8 cellular contexts compared by ENCODE assay signal in genomic region chr1:58155418-58156123, GRCh38.
DNase-seq lines count a peak whose midpoint lies in the region; TF ChIP-seq lines count a peak whose summit lies in the region.

No MANE protein-coding gene starts in this region.

- CTCF ChIA-PET in activated naive CD4-positive, alpha-beta T cell treated with anti-CD3 and anti-CD28 coated beads, Interleukin-2, amount 10 ng/mL, durations not matched to agents 7 days and 5 days (lab: Charles Lee): interaction anchor here (1.0 kb wide), 1 partner anchor 12 kb away, joined by 4 read pairs; no protein-coding TSS in a partner anchor

- H3K9me3 Mint-ChIP-seq in activated naive CD4-positive, alpha-beta T cell treated with anti-CD3 and anti-CD28 coated beads, Interleukin-2, amount 10 ng/mL, durations not matched to agents 7 days and 5 days: no peaks in the 10 kb centered on the region
- H3K9me3 Mint-ChIP-seq in activated T-cell treated with anti-CD3 and anti-CD28 coated beads, Interleukin-2, amount 50 U/mL, for 24 hours: no peaks in the 10 kb centered on the region

- H3K4me1 Mint-ChIP-seq in activated naive CD4-positive, alpha-beta T cell treated with anti-CD3 and anti-CD28 coated beads, Interleukin-2, amount 10 ng/mL, durations not matched to agents 7 days and 5 days: no peaks in the 10 kb centered on the region
- no peaks in the 10 kb centered on the region for H3K4me1 Mint-ChIP-seq in activated T-cell treated with anti-CD3 and anti-CD28 coated beads, Interleukin-2, amount 50 U/mL, for 24 hours (ENCODE audit: low read depth)

- no peaks in the 10 kb centered on the region for H4K20me1 ChIP-seq in KMS-11 (ENCODE audit: insufficient read depth)
- no peaks in the 10 kb centered on the region for H4K20me1 ChIP-seq in osteoblast (ENCODE audit: insufficient read depth, low read length)

- H3K9ac ChIP-seq in KMS-11: no peak overlapping the region

- H3K36me3 ChIP-seq in KMS-11 (ENCODE audit: insufficient read depth) (no peaks in the 10 kb centered on the region), osteoblast (ENCODE audit: insufficient read depth, low read length) (no peaks in the 10 kb centered on the region)

- H3K79me2 ChIP-seq in KMS-11 (ENCODE audit: insufficient read depth, low read depth): no peaks in the 10 kb centered on the region
- no peaks in the 10 kb centered on the region for H3K79me2 ChIP-seq in osteoblast (ENCODE audit: insufficient read depth, low read length)

- H3K27ac ChIP-seq in KMS-11: no peak overlapping the region
- no peak overlapping the region for H3K27ac ChIP-seq in osteoblast (ENCODE audit: low read depth, low read length)

- no peaks in the 10 kb centered on the region for H3K27me3 Mint-ChIP-seq in activated naive CD4-positive, alpha-beta T cell treated with anti-CD3 and anti-CD28 coated beads, Interleukin-2, amount 10 ng/mL, durations not matched to agents 7 days and 5 days
- no peaks in the 10 kb centered on the region for H3K27me3 Mint-ChIP-seq in activated T-cell treated with anti-CD3 and anti-CD28 coated beads, Interleukin-2, amount 50 U/mL, for 24 hours

- H3K4me1 ChIP-seq in KMS-11 (ENCODE audit: low read depth, poor library complexity, severe bottlenecking) (no peaks in the 10 kb centered on the region), osteoblast (ENCODE audit: insufficient read depth, low read length) (no peaks in the 10 kb centered on the region)

- no peak overlapping the region for H3K4me2 ChIP-seq in KMS-11
- no peak overlapping the region for H3K4me2 ChIP-seq in osteoblast (ENCODE audit: insufficient read depth, low read length)

- no peaks in the 10 kb centered on the region for H3K36me3 Mint-ChIP-seq in activated naive CD4-positive, alpha-beta T cell treated with anti-CD3 and anti-CD28 coated beads, Interleukin-2, amount 10 ng/mL, durations not matched to agents 7 days and 5 days
- H3K36me3 Mint-ChIP-seq in activated T-cell treated with anti-CD3 and anti-CD28 coated beads, Interleukin-2, amount 50 U/mL, for 24 hours (ENCODE audit: low read depth): no peaks in the 10 kb centered on the region

- no peak overlapping the region for H3K27ac Mint-ChIP-seq in activated naive CD4-positive, alpha-beta T cell treated with anti-CD3 and anti-CD28 coated beads, Interleukin-2, amount 10 ng/mL, durations not matched to agents 7 days and 5 days
- no peak overlapping the region for H3K27ac Mint-ChIP-seq in activated T-cell treated with anti-CD3 and anti-CD28 coated beads, Interleukin-2, amount 50 U/mL, for 24 hours

- no peak overlapping the region for H3K4me3 ChIP-seq in KMS-11 (IDR thresholded peaks at IDR 0.05; ENCODE audit: insufficient read depth, low read depth, low read length)
- H3K4me3 ChIP-seq in cardiac fibroblast (replicated peaks in 1 of 2; ENCODE audit: low read depth in 2 of 2, low read length in 2 of 2): no peak overlapping the region
- H3K4me3 ChIP-seq in osteoblast (ENCODE audit: insufficient read depth, low read length): no peak overlapping the region

- DNase-seq in SIG-M5 treated with dmso at 0.1 percent for 504 hours (lab: John Stamatoyannopoulos, UW; ENCODE audit: unreplicated experiment) (peak; percentile 18), SIG-M5 (lab: John Stamatoyannopoulos, UW) (no peak), cardiac fibroblast (ENCODE audit: low read depth in 2 of 2) (peak; percentile 1 to 2), osteoblast (ENCODE audit: insufficient read length, low spot score, missing footprints) (no peak)
- DNase-seq in activated naive CD4-positive, alpha-beta T cell treated with anti-CD3 and anti-CD28 coated beads, Interleukin-2, amount 10 ng/mL, durations not matched to agents 7 days and 5 days: no peak
- DNase-seq in stimulated activated CD4-positive, alpha-beta T cell treated with anti-CD3 and anti-CD28 coated beads, Interleukin-15, amount 100 ng/mL, for 24 hours: no peak
- no peak for DNase-seq in activated T-cell treated with anti-CD3 and anti-CD28 coated beads, Interleukin-2, amount 50 U/mL, for 24 hours

- H3K27me3 ChIP-seq in KMS-11 (ENCODE audit: insufficient read depth, low read depth) (no peaks in the 10 kb centered on the region), osteoblast (ENCODE audit: insufficient read depth, low read length) (no peaks in the 10 kb centered on the region)

- TF ChIP-seq CTCF in KMS-11 (conservative IDR thresholded peaks at IDR 0.05; ENCODE audit: low read depth, low read length): 0 out of 2 replicates have a peak, but pooled peaks have one; percentile 19
- no peak for TF ChIP-seq CTCF in cardiac fibroblast (IDR thresholded peaks at IDR 0.05; ENCODE audit: low read depth, low read length)
- TF ChIP-seq CTCF in osteoblast (IDR thresholded peaks at IDR 0.05; ENCODE audit: extremely low read depth, low read depth, low read length): peak; percentile 17

- no peak overlapping the region for H2AFZ ChIP-seq in KMS-11 (ENCODE audit: low read depth)
- H2AFZ ChIP-seq in osteoblast (ENCODE audit: low read length): no peak overlapping the region

- no peak overlapping the region for H3K4me3 Mint-ChIP-seq in activated naive CD4-positive, alpha-beta T cell treated with anti-CD3 and anti-CD28 coated beads, Interleukin-2, amount 10 ng/mL, durations not matched to agents 7 days and 5 days
- no peak overlapping the region for H3K4me3 Mint-ChIP-seq in activated T-cell treated with anti-CD3 and anti-CD28 coated beads, Interleukin-2, amount 50 U/mL, for 24 hours

- no peaks in the 10 kb centered on the region for H3K9me3 ChIP-seq in osteoblast (ENCODE audit: low read depth, low read length)

Comparison
In these comparisons a context has a peak if more than half of its experiments do, and no peak if none do; other contexts are left out.
1. DNase-seq: peak in SIG-M5 treated with dmso at 0.1 percent for 504 hours (single experiment) and cardiac fibroblast (2 of 2); none in SIG-M5 (single experiment), osteoblast (single experiment), activated naive CD4-positive, alpha-beta T cell treated with anti-CD3 and anti-CD28 coated beads, Interleukin-2, amount 10 ng/mL, durations not matched to agents 7 days and 5 days (single experiment), stimulated activated CD4-positive, alpha-beta T cell treated with anti-CD3 and anti-CD28 coated beads, Interleukin-15, amount 100 ng/mL, for 24 hours (single experiment) and activated T-cell treated with anti-CD3 and anti-CD28 coated beads, Interleukin-2, amount 50 U/mL, for 24 hours (single experiment).